Comparison of ENCODE assay signal across 10 cellular contexts in genomic region chr3:126355251-126355650, GRCh38. TPM values are rescaled to one million over a fixed set of nuclear protein-coding genes. Genes with fewer than 3 reads are reported as not detected.
DNase-seq lines count a peak whose midpoint lies in the region; ATAC-seq and TF ChIP-seq lines count a peak whose summit lies in the region.
"Had no signal": no experiment of that assay in that cellular context is flagged by ENCODE, and none has a peak within 500 bp of the region (broad histone marks: within the 10 kb centered on the region; RNA-seq: fewer than 3 reads in every experiment).

No MANE protein-coding gene starts in this region.

- H3K4me3 Mint-ChIP-seq in CD4-positive, CD25-positive, alpha-beta regulatory T cell = peak overlapping the region; percentile 60 to 78 (median 64)

- H4K20me1 ChIP-seq in KMS-11 (ENCODE audit: insufficient read depth) (no peaks in the 10 kb centered on the region), osteoblast (ENCODE audit: insufficient read depth, low read length) (no peaks in the 10 kb centered on the region)

- peak overlapping the region; percentile 54; the same call in 1 of the 2 replicates for H2AFZ ChIP-seq in KMS-11 (ENCODE audit: low read depth)
- no peak overlapping the region for H2AFZ ChIP-seq in osteoblast (ENCODE audit: low read length)

- H3K4me2 ChIP-seq in KMS-11 (no peak overlapping the region), osteoblast (ENCODE audit: insufficient read depth, low read length) (no peak overlapping the region)

- no peaks in the 10 kb centered on the region for H3K36me3 ChIP-seq in CD4-positive, CD25-positive, alpha-beta regulatory T cell (ENCODE audit: control insufficient read depth, insufficient read depth, low read length)
- H3K36me3 ChIP-seq in KMS-11 (ENCODE audit: insufficient read depth) (no peaks in the 10 kb centered on the region), esophagus (ENCODE audit: control insufficient read depth in 2 of 2, insufficient read depth in 2 of 2, low read length in 1 of 2) (peaks cover 0 to 18% of the 10 kb centered on the region in 2 donors), osteoblast (ENCODE audit: insufficient read depth, low read length) (no peaks in the 10 kb centered on the region)

- ATAC-seq in CD4-positive, CD25-positive, alpha-beta regulatory T cell (ENCODE audit: low read depth in 2 of 2) = no peak
- ATAC-seq in HG02938 (IDR thresholded peaks at IDR 0.05; ENCODE audit: unreplicated experiment) = no peak

- no peak overlapping the region for H3K4me3 ChIP-seq in CD4-positive, CD25-positive, alpha-beta regulatory T cell (ENCODE audit: low read depth, low read length)
- H3K4me3 ChIP-seq in KMS-11 (IDR thresholded peaks at IDR 0.05; ENCODE audit: insufficient read depth, low read depth, low read length) = no peak overlapping the region
- peak overlapping the region; percentile 13 to 59 for H3K4me3 ChIP-seq in esophagus (ENCODE audit: low read depth in 1 of 2, low read length in 2 of 2)
- H3K4me3 ChIP-seq in osteoblast (ENCODE audit: insufficient read depth, low read length) = no peak overlapping the region

- H3K4me1 Mint-ChIP-seq in CD4-positive, CD25-positive, alpha-beta regulatory T cell = peaks cover 0 to 23% (median 3%) of the 10 kb centered on the region in 4 donors

- H3K27me3 ChIP-seq in CD4-positive, CD25-positive, alpha-beta regulatory T cell (ENCODE audit: control insufficient read depth, insufficient read depth, low read length) = peaks cover 20% of the 10 kb centered on the region
- H3K27me3 ChIP-seq in KMS-11 (ENCODE audit: insufficient read depth, low read depth) (peaks cover 34% of the 10 kb centered on the region), esophagus (ENCODE audit: control insufficient read depth in 1 of 2, insufficient read depth in 2 of 2, low read length in 2 of 2) (peaks cover 0 to 3% of the 10 kb centered on the region in 2 donors), osteoblast (ENCODE audit: insufficient read depth, low read length) (peaks cover 23% of the 10 kb centered on the region)

- H3K27me3 Mint-ChIP-seq in CD4-positive, CD25-positive, alpha-beta regulatory T cell = peaks cover 45% of the 10 kb centered on the region

- peaks cover 0 to 3% (median 0%) of the 10 kb centered on the region in 7 donors for H3K9me3 Mint-ChIP-seq in CD4-positive, CD25-positive, alpha-beta regulatory T cell

- no peak overlapping the region for H3K27ac ChIP-seq in CD4-positive, CD25-positive, alpha-beta regulatory T cell (ENCODE audit: insufficient read depth, low read length, poor library complexity, severe bottlenecking)
- no peak overlapping the region for H3K27ac ChIP-seq in KMS-11
- H3K27ac ChIP-seq in esophagus (ENCODE audit: low read depth in 2 of 2, low read length in 1 of 2) = peak overlapping the region; percentile 57 to 74
- H3K27ac ChIP-seq in osteoblast (ENCODE audit: low read depth, low read length) = no peak overlapping the region

- H3K9ac ChIP-seq in KMS-11 = no peak overlapping the region

- H3K79me2 ChIP-seq in KMS-11 (ENCODE audit: insufficient read depth, low read depth) (no peaks in the 10 kb centered on the region), osteoblast (ENCODE audit: insufficient read depth, low read length) (no peaks in the 10 kb centered on the region)

- no peak overlapping the region for H3K27ac Mint-ChIP-seq in CD4-positive, CD25-positive, alpha-beta regulatory T cell

- H3K4me1 ChIP-seq in CD4-positive, CD25-positive, alpha-beta regulatory T cell (ENCODE audit: control insufficient read depth, insufficient read depth, low read length, poor library complexity, severe bottlenecking) = peaks cover 18% of the 10 kb centered on the region
- H3K4me1 ChIP-seq in KMS-11 (ENCODE audit: low read depth, poor library complexity, severe bottlenecking) (no peaks in the 10 kb centered on the region), esophagus (ENCODE audit: control insufficient read depth in 2 of 2, insufficient read depth in 2 of 2, low read length in 1 of 2) (peaks cover 8 to 10% of the 10 kb centered on the region in 2 donors), osteoblast (ENCODE audit: insufficient read depth, low read length) (peaks cover 19% of the 10 kb centered on the region)

- H3K36me3 Mint-ChIP-seq in CD4-positive, CD25-positive, alpha-beta regulatory T cell = no peaks in the 10 kb centered on the region

- H3K9me3 ChIP-seq in CD4-positive, CD25-positive, alpha-beta regulatory T cell (ENCODE audit: control insufficient read depth in 2 of 2, low read length in 2 of 2) = no peaks in the 10 kb centered on the region
- H3K9me3 ChIP-seq in esophagus (ENCODE audit: control insufficient read depth in 2 of 2, insufficient read depth in 1 of 2, low read depth in 1 of 2, low read length in 1 of 2) = no peaks in the 10 kb centered on the region
- H3K9me3 ChIP-seq in osteoblast (ENCODE audit: low read depth, low read length) = peaks cover 12% of the 10 kb centered on the region

- TF ChIP-seq CTCF in KMS-11 (conservative IDR thresholded peaks at IDR 0.05; ENCODE audit: low read depth, low read length) (no peak), osteoblast (IDR thresholded peaks at IDR 0.05; ENCODE audit: extremely low read depth, low read depth, low read length) (no peak)

- DNase-seq in CD4-positive, CD25-positive, alpha-beta regulatory T cell = no peak
- DNase-seq in osteoblast (ENCODE audit: insufficient read length, low spot score, missing footprints) (peak; percentile 91), SIG-M5 (lab: John Stamatoyannopoulos, UW) (no peak), NCI-H146 treated with DMSO at 0.1 percent for 48 hours (lab: John Stamatoyannopoulos, UW; ENCODE audit: unreplicated experiment) (no peak), NCI-H2029 (lab: John Stamatoyannopoulos, UW) (no peak)
- DNase-seq: SHP77 treated with DMSO at 0.1 percent for 48 hours had no signal

- WGBS in esophagus, 2 donors = 70 to 78% methylated on average over 3 of the region's 3 CpGs

RNA-seq across cellular contexts. Expression of gene KLF15, which starts 2.0 kb away (rescaled TPM):
- not detected for total RNA-seq in CD4-positive, CD25-positive, alpha-beta regulatory T cell
- not detected for polyA plus RNA-seq in CD4-positive, CD25-positive, alpha-beta regulatory T cell
- 1 to 10 TPM; 5.0 to 8.2 TPM for polyA plus RNA-seq in esophagus
- 4.3 and 4.4 TPM in 2 replicates for total RNA-seq in osteoblast

RNA-seq across cellular contexts. Expression of gene CFAP100, which starts 39.5 kb away (rescaled TPM):
- not detected for total RNA-seq in CD4-positive, CD25-positive, alpha-beta regulatory T cell
- polyA plus RNA-seq in CD4-positive, CD25-positive, alpha-beta regulatory T cell = not detected
- polyA plus RNA-seq in esophagus = not detected
- not detected in 2 replicates for total RNA-seq in osteoblast
- total RNA-seq: Daoy had no signal

Comparison
In these comparisons a context has a peak if more than half of its experiments do, and no peak if none do; other contexts are left out.
1. H3K27ac ChIP-seq: peak in esophagus (2 of 2); none in CD4-positive, CD25-positive, alpha-beta regulatory T cell (single experiment), KMS-11 (single experiment) and osteoblast (single experiment).
2. H3K4me3 ChIP-seq: peak in esophagus (2 of 2); none in CD4-positive, CD25-positive, alpha-beta regulatory T cell (single experiment), KMS-11 (single experiment) and osteoblast (single experiment).